ENCODE assay signal across 7 cellular contexts in genomic region chr2:30421551-30422436, GRCh38. TPM values are rescaled to one million over a fixed set of nuclear protein-coding genes. Genes with fewer than 3 reads are reported as not detected.
DNase-seq lines count a peak whose midpoint lies in the region; ATAC-seq and TF ChIP-seq lines count a peak whose summit lies in the region.

No MANE protein-coding gene starts in this region.

- TF ChIP-seq CTCF in fibroblast of villous mesenchyme (IDR thresholded peaks at IDR 0.05; ENCODE audit: insufficient read depth, low read depth, low read length) = no peak

- H3K9me3 ChIP-seq in skeletal muscle satellite cell (replicated peaks; ENCODE audit: low read length) = no peaks in the 10 kb centered on the region

- no peaks in the 10 kb centered on the region for H3K36me3 ChIP-seq in skeletal muscle satellite cell (ENCODE audit: insufficient read depth, low read length)

- peaks cover 32% of the 10 kb centered on the region for H3K4me1 ChIP-seq in skeletal muscle satellite cell (ENCODE audit: control insufficient read depth, insufficient read depth, low read length)

- peak overlapping the region; percentile 67 for H3K4me2 ChIP-seq in skeletal muscle satellite cell (ENCODE audit: low read length)

- ATAC-seq in GM19328 (IDR thresholded peaks at IDR 0.05; ENCODE audit: unreplicated experiment) (peak; percentile 22), HG03025 (IDR thresholded peaks at IDR 0.05; ENCODE audit: low FRiP score, unreplicated experiment) (no peak)

- H3K9ac ChIP-seq in skeletal muscle satellite cell (ENCODE audit: low read depth, low read length) = peak overlapping the region; percentile 55

- H3K27me3 ChIP-seq in skeletal muscle satellite cell (ENCODE audit: control insufficient read depth, insufficient read depth, low read length) = no peaks in the 10 kb centered on the region

- H3K4me3 ChIP-seq in fibroblast of villous mesenchyme (ENCODE audit: low read depth, low read length) = no peak overlapping the region
- H3K4me3 ChIP-seq in skeletal muscle satellite cell (ENCODE audit: low read length) = peak overlapping the region; percentile 23

- DNase-seq in NCI-H1092 (lab: John Stamatoyannopoulos, UW) = peak; percentile 20
- DNase-seq in activated CD8-positive, alpha-beta memory T cell treated with anti-CD3 and anti-CD28 coated beads, Interleukin-2, amount 50 U/mL, for 1 hour (ENCODE audit: extremely low read depth) = peak; percentile 12
- DNase-seq in fibroblast of villous mesenchyme (ENCODE audit: low read depth) = peak; percentile 79
- no peak for DNase-seq in globus pallidus (ENCODE audit: low spot score)

RNA-seq across cellular contexts. Expression of gene LCLAT1, which starts 25.3 kb away (rescaled TPM):
- 21.3 and 50.1 TPM in 2 replicates for total RNA-seq in fibroblast of villous mesenchyme
- total RNA-seq in skeletal muscle satellite cell (2012; rRNA removed) = 15.0 and 23.8 TPM in 2 replicates
